ENCODE assay signal across 9 cellular contexts in genomic region chr1:10339815-10340214, GRCh38. TPM values are rescaled to one million over a fixed set of nuclear protein-coding genes. Genes with fewer than 3 reads are reported as not detected.
DNase-seq lines count a peak whose midpoint lies in the region; TF ChIP-seq lines count a peak whose summit lies in the region.
"Had no signal": no experiment of that assay in that cellular context is flagged by ENCODE, and none has a peak within 500 bp of the region (broad histone marks: within the 10 kb centered on the region; RNA-seq: fewer than 3 reads in every experiment).

No MANE protein-coding gene starts in this region.

- POLR2A ChIA-PET in activated CD4-positive, alpha-beta memory T cell treated with anti-CD3 and anti-CD28 coated beads for 36 hours (lab: Charles Lee), result interaction anchor here (0.6 kb wide), 1 partner anchor 104 kb away, joined by 4 read pairs; no protein-coding TSS in a partner anchor

- intact Hi-C loops in activated CD4-positive, alpha-beta memory T cell treated with anti-CD3 and anti-CD28 coated beads for 36 hours (cut with micrococcal nuclease), result no loop called here

- CTCF ChIA-PET in activated CD4-positive, alpha-beta memory T cell treated with anti-CD3 and anti-CD28 coated beads for 36 hours (lab: Charles Lee), result interaction anchor here (0.8 to 1.0 kb wide), 2 partner anchors 9 to 130 kb away, joined by 4 to 7 read pairs; partner anchors contain the start of gene KIF1B

- TF ChIP-seq CTCF in nephron progenitor cell (IDR thresholded peaks at IDR 0.05), result no peak

- DNase-seq in Daoy (ENCODE audit: low read depth), result peak; percentile 83
- peak; percentile 47 for DNase-seq in OCI-M2 (lab: John Stamatoyannopoulos, UW; ENCODE audit: unreplicated experiment)
- peak; percentile 24 for DNase-seq in fibroblast of peridontal ligament (ENCODE audit: extremely low read depth)
- DNase-seq in nephron progenitor cell, result peak; percentile 36
- no peak for DNase-seq in T-helper 1 cell
- no peak for DNase-seq in activated T-cell treated with anti-CD3 and anti-CD28 coated beads, Interleukin-2, amount 50 U/mL, for 24 hours
- no peak for DNase-seq in activated CD4-positive, alpha-beta memory T cell treated with anti-CD3 and anti-CD28 coated beads for 36 hours
- no peak for DNase-seq in MV-4-11 (lab: John Stamatoyannopoulos, UW)

- no peaks in the 10 kb centered on the region for H3K9me3 Mint-ChIP-seq in nephron progenitor cell
- no peaks in the 10 kb centered on the region for H3K9me3 Mint-ChIP-seq in activated T-cell treated with anti-CD3 and anti-CD28 coated beads, Interleukin-2, amount 50 U/mL, for 24 hours
- H3K9me3 Mint-ChIP-seq in activated CD4-positive, alpha-beta memory T cell treated with anti-CD3 and anti-CD28 coated beads for 36 hours, result no peaks in the 10 kb centered on the region
- H3K9me3 Mint-ChIP-seq: memory B cell had no signal

- peaks cover 42% of the 10 kb centered on the region for H3K36me3 Mint-ChIP-seq in nephron progenitor cell (ENCODE audit: low read depth)
- peaks cover 66% of the 10 kb centered on the region for H3K36me3 Mint-ChIP-seq in activated T-cell treated with anti-CD3 and anti-CD28 coated beads, Interleukin-2, amount 50 U/mL, for 24 hours (ENCODE audit: low read depth)
- peaks cover 23% of the 10 kb centered on the region for H3K36me3 Mint-ChIP-seq in activated CD4-positive, alpha-beta memory T cell treated with anti-CD3 and anti-CD28 coated beads for 36 hours

- H3K27me3 Mint-ChIP-seq in nephron progenitor cell (ENCODE audit: low read depth, poor library complexity), result no peaks in the 10 kb centered on the region
- no peaks in the 10 kb centered on the region for H3K27me3 Mint-ChIP-seq in activated T-cell treated with anti-CD3 and anti-CD28 coated beads, Interleukin-2, amount 50 U/mL, for 24 hours
- H3K27me3 Mint-ChIP-seq in activated CD4-positive, alpha-beta memory T cell treated with anti-CD3 and anti-CD28 coated beads for 36 hours, result no peaks in the 10 kb centered on the region
- H3K27me3 Mint-ChIP-seq: memory B cell had no signal

- H3K4me3 Mint-ChIP-seq in nephron progenitor cell, result no peak overlapping the region
- H3K4me3 Mint-ChIP-seq in activated T-cell treated with anti-CD3 and anti-CD28 coated beads, Interleukin-2, amount 50 U/mL, for 24 hours, result no peak overlapping the region
- H3K4me3 Mint-ChIP-seq in activated CD4-positive, alpha-beta memory T cell treated with anti-CD3 and anti-CD28 coated beads for 36 hours, result no peak overlapping the region
- H3K4me3 Mint-ChIP-seq: memory B cell had no signal

- peaks cover 10% of the 10 kb centered on the region for H3K4me1 Mint-ChIP-seq in nephron progenitor cell
- no peaks in the 10 kb centered on the region for H3K4me1 Mint-ChIP-seq in activated T-cell treated with anti-CD3 and anti-CD28 coated beads, Interleukin-2, amount 50 U/mL, for 24 hours (ENCODE audit: low read depth)
- H3K4me1 Mint-ChIP-seq in activated CD4-positive, alpha-beta memory T cell treated with anti-CD3 and anti-CD28 coated beads for 36 hours (ENCODE audit: low read depth), result no peaks in the 10 kb centered on the region
- H3K4me1 Mint-ChIP-seq: memory B cell had no signal

- H3K27ac Mint-ChIP-seq in nephron progenitor cell, result peak overlapping the region; percentile 95
- H3K27ac Mint-ChIP-seq in activated T-cell treated with anti-CD3 and anti-CD28 coated beads, Interleukin-2, amount 50 U/mL, for 24 hours, result no peak overlapping the region
- no peak overlapping the region for H3K27ac Mint-ChIP-seq in activated CD4-positive, alpha-beta memory T cell treated with anti-CD3 and anti-CD28 coated beads for 36 hours
- H3K27ac Mint-ChIP-seq: memory B cell had no signal

RNA-seq across cellular contexts. Expression of gene PGD, which starts 59.0 kb away (rescaled TPM):
- 78.7 and 82.7 TPM in 2 replicates for total RNA-seq in Daoy (2014; rRNA removed; shearing (Covaris generic))
- 10 to 100 TPM; 94.6 to 96.7 TPM for total RNA-seq in activated CD4-positive, alpha-beta memory T cell treated with anti-CD3 and anti-CD28 coated beads for 36 hours

Comparison
In these comparisons a context has a peak if more than half of its experiments do, and no peak if none do; other contexts are left out.
1. DNase-seq: peak in Daoy (single experiment), OCI-M2 (single experiment), fibroblast of peridontal ligament (single experiment) and nephron progenitor cell (single experiment); none in T-helper 1 cell (0 of 5), activated T-cell treated with anti-CD3 and anti-CD28 coated beads, Interleukin-2, amount 50 U/mL, for 24 hours (single experiment), activated CD4-positive, alpha-beta memory T cell treated with anti-CD3 and anti-CD28 coated beads for 36 hours (single experiment) and MV-4-11 (single experiment).